Comparison of ENCODE assay signal across 11 cellular contexts in the genomic region with DNA sequence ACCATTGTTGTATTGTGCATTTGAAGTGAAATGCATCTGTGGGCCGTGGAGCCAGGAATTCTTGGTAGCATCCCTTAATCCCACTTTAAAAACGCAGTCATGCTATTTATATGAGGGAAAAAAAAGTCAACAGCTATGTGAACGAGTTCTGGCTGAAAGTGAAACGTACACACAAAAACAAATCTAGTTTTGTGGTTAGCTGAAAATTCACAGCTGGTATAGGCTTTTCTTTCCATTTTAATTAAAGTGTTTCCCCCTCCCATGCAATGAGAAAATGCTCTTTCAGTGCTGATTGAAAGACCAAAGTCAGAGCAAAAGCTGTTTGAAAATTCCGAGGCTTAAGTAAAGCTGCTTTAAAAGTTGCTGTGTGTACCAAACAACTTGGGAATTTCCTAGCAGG.
A peak's percentile ranks its signal among the peaks of the same experiment; 100 is the strongest.
DNase-seq lines count a peak whose midpoint lies in the region; ATAC-seq lines count a peak whose summit lies in the region.
"Had no signal": no experiment of that assay in that cellular context is flagged by ENCODE, and none has a peak within 500 bp of the region (broad histone marks: within the 10 kb centered on the region; RNA-seq: fewer than 3 reads in every experiment).

No MANE protein-coding gene starts in this region.

- no peak for DNase-seq in naive B cell
- DNase-seq in C1 segment of cervical spinal cord (lab: John Stamatoyannopoulos, UW) = no peak
- no peak for DNase-seq in stimulated activated naive CD4-positive, alpha-beta T cell treated with Interleukin-2 at 50 U/mL for 16 hours (lab: John Stamatoyannopoulos, UW)
- no peak for DNase-seq in Kasumi-1 (lab: John Stamatoyannopoulos, UW)
- DNase-seq: activated CD4-positive, alpha-beta T cell treated with anti-CD3 and anti-CD28 coated beads for 4 hours; DMS79; NCI-H1105 treated with DMSO at 0.1 percent for 48 hours had no signal

- H3K27ac Mint-ChIP-seq in naive B cell = peak overlapping the region in 4 of 6 donors; percentile 45 to 77 (median 63)

- no peaks in the 10 kb centered on the region for H3K9me3 Mint-ChIP-seq in naive B cell

- ATAC-seq in GM18907 (IDR thresholded peaks at IDR 0.05; ENCODE audit: unreplicated experiment) = peak; percentile 60
- ATAC-seq in GM21786 (IDR thresholded peaks at IDR 0.05; ENCODE audit: unreplicated experiment) = peak; percentile 67
- ATAC-seq in HG03521 (IDR thresholded peaks at IDR 0.05; ENCODE audit: unreplicated experiment) = peak; percentile 33
- ATAC-seq in naive B cell (ENCODE audit: low read depth in 2 of 2) = no peak
- ATAC-seq in GM18519 (IDR thresholded peaks at IDR 0.05; ENCODE audit: low FRiP score, unreplicated experiment) = no peak

- H3K4me1 Mint-ChIP-seq in naive B cell = peaks cover 13 to 30% (median 15%) of the 10 kb centered on the region in 3 donors

- H3K4me3 Mint-ChIP-seq in naive B cell = peak overlapping the region in 1 of 8 donors; percentile 21

- H3K27me3 Mint-ChIP-seq in naive B cell = no peaks in the 10 kb centered on the region

- peaks cover 11 to 20% of the 10 kb centered on the region in 2 donors for H3K36me3 Mint-ChIP-seq in naive B cell

Comparison
In these comparisons a context has a peak if more than half of its experiments do, and no peak if none do; other contexts are left out.
1. ATAC-seq: peak in GM18907 (single experiment), GM21786 (single experiment) and HG03521 (single experiment); none in naive B cell (0 of 2) and GM18519 (single experiment).